In the genomic region with DNA sequence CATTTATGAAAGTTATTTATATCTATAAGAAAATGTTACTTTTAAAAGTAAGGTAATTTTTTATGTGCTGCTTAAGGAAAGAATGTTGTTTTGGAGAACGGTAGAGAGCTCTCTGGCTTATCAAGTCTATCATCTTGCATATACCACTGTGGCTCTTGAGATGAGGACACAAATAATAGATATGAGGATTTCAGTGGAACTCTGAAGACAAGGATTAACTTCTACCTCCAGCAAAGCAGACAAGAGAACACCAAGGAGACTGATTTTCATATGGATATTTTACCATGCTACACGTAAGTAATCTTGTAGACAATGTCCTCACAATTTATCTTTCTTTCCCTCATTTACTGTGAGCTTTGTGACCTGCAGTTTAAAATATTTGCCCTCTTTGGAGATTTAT, we compare ENCODE assay signal across 30 cellular contexts.
DNase-seq lines count a peak whose midpoint lies in the region; ATAC-seq and TF ChIP-seq lines count a peak whose summit lies in the region.
"Had no signal": no experiment of that assay in that cellular context is flagged by ENCODE, and none has a peak within 500 bp of the region (broad histone marks: within the 10 kb centered on the region; RNA-seq: fewer than 3 reads in every experiment).

No MANE protein-coding gene starts in this region.

- H3K27ac ChIP-seq in A673 (ENCODE audit: low read depth, low read length, poor library complexity, severe bottlenecking), result no peak overlapping the region
- H3K27ac ChIP-seq: 22Rv1; A549; BLaER1; BLaER1 treated with 17β-estradiol and CSF1 and Interleukin-3, amounts not matched to agents 10 nM and 100 nM; C4-2B had no signal

- no peaks in the 10 kb centered on the region for H3K27me3 ChIP-seq in A673 (replicated peaks; ENCODE audit: insufficient read depth, low read depth, low read length, poor library complexity)
- H3K27me3 ChIP-seq: BE2C; BLaER1; BLaER1 treated with 17β-estradiol and CSF1 and Interleukin-3, amounts not matched to agents 10 nM and 100 nM had no signal

- TF ChIP-seq CTCF in A673 (conservative IDR thresholded peaks at IDR 0.05; ENCODE audit: low read depth, low read length) (no peak), mesothelial cell of epicardium (IDR thresholded peaks at IDR 0.05; ENCODE audit: unreplicated experiment) (no peak)

- intact Hi-C loops in A673 (cut with micrococcal nuclease; ENCODE audit: unreplicated experiment), result no loop called here

- H3K27me3 Mint-ChIP-seq in mesothelial cell of epicardium (ENCODE audit: low read depth), result no peaks in the 10 kb centered on the region
- H3K27me3 Mint-ChIP-seq in activated CD4-positive, alpha-beta T cell treated with anti-CD3 and anti-CD28 coated beads, Interleukin-2, amount 10 ng/mL, durations not matched to agents 7 days and 5 days, result no peaks in the 10 kb centered on the region
- H3K27me3 Mint-ChIP-seq: B cell; CD4-positive, alpha-beta memory T cell; CD4-positive, alpha-beta T cell; CD4-positive, CD25-positive, alpha-beta regulatory T cell; CD8-positive, alpha-beta memory T cell had no signal

- H3K9me3 ChIP-seq in A673 (ENCODE audit: low read depth, low read length, poor library complexity, severe bottlenecking), result no peaks in the 10 kb centered on the region
- H3K9me3 ChIP-seq: A549; BE2C; BLaER1; BLaER1 treated with 17β-estradiol and CSF1 and Interleukin-3, amounts not matched to agents 10 nM and 100 nM; Caco-2 had no signal

- H3K4me1 ChIP-seq in A673 (ENCODE audit: insufficient read depth, low read length, poor library complexity, severe bottlenecking), result peaks cover 62% of the 10 kb centered on the region
- H3K4me1 ChIP-seq: A549; BE2C; BLaER1; BLaER1 treated with 17β-estradiol and CSF1 and Interleukin-3, amounts not matched to agents 10 nM and 100 nM; Caco-2 had no signal

- POLR2A ChIA-PET in A673 (lab: Charles Lee; ENCODE audit: low non-redundant PET), result no interaction called here
- POLR2A ChIA-PET in activated CD4-positive, alpha-beta T cell treated with anti-CD3 and anti-CD28 coated beads, Interleukin-2, amount 10 ng/mL, durations not matched to agents 7 days and 5 days (lab: Charles Lee), result no interaction called here

- no peak for ATAC-seq in stimulated activated naive CD8-positive, alpha-beta T cell treated with anti-CD3 and anti-CD28 coated beads, Interleukin-15, Interleukin-2, amounts not matched to agents 100 U/mL and 50 U/mL, for 24 hours
- ATAC-seq: CD8-positive, alpha-beta T cell had no signal

- DNase-seq in A673 (ENCODE audit: low spot score) (no peak), mesothelial cell of epicardium (ENCODE audit: low spot score in 2 of 2, unreplicated experiment in 2 of 2) (no peak)
- DNase-seq in stimulated activated naive CD8-positive, alpha-beta T cell treated with anti-CD3 and anti-CD28 coated beads, Interleukin-15, Interleukin-2, amounts not matched to agents 100 U/mL and 50 U/mL, for 24 hours, result no peak
- DNase-seq in activated CD4-positive, alpha-beta T cell treated with anti-CD3 and anti-CD28 coated beads, Interleukin-2, amount 10 ng/mL, durations not matched to agents 7 days and 5 days, result no peak
- DNase-seq: 8988T; ACHN; AML-193; BE2C; C1 segment of cervical spinal cord; Caco-2; Calu3; CD4-positive, alpha-beta memory T cell; CD4-positive, alpha-beta T cell; CD4-positive, CD25-positive, alpha-beta regulatory T cell; CD8-positive, alpha-beta memory T cell; CD8-positive, alpha-beta T cell; COR-L47; DMS 273 treated with DMSO at 0.1 percent for 48 hours; DMS153; DMS79; DMS79 treated with DMSO at 0.1 percent for 48 hours; DND-41; EL had no signal

- no peaks in the 10 kb centered on the region for H3K36me3 Mint-ChIP-seq in mesothelial cell of epicardium
- H3K36me3 Mint-ChIP-seq in activated CD4-positive, alpha-beta T cell treated with anti-CD3 and anti-CD28 coated beads, Interleukin-2, amount 10 ng/mL, durations not matched to agents 7 days and 5 days (ENCODE audit: low read depth), result no peaks in the 10 kb centered on the region
- H3K36me3 Mint-ChIP-seq: CD14-positive monocyte; CD4-positive, alpha-beta memory T cell; CD4-positive, CD25-positive, alpha-beta regulatory T cell; CD8-positive, alpha-beta memory T cell; CD8-positive, alpha-beta T cell had no signal

- no peaks in the 10 kb centered on the region for H3K36me3 ChIP-seq in A673 (ENCODE audit: insufficient read depth, low read length, poor library complexity, severe bottlenecking)
- H3K36me3 ChIP-seq: BE2C; BLaER1; BLaER1 treated with 17β-estradiol and CSF1 and Interleukin-3, amounts not matched to agents 10 nM and 100 nM had no signal

- H3K4me3 Mint-ChIP-seq in mesothelial cell of epicardium, result no peak overlapping the region
- H3K4me3 Mint-ChIP-seq in activated CD4-positive, alpha-beta T cell treated with anti-CD3 and anti-CD28 coated beads, Interleukin-2, amount 10 ng/mL, durations not matched to agents 7 days and 5 days, result no peak overlapping the region
- H3K4me3 Mint-ChIP-seq: B cell; CD14-positive monocyte; CD4-positive, alpha-beta memory T cell; CD4-positive, alpha-beta T cell; CD4-positive, CD25-positive, alpha-beta regulatory T cell; CD8-positive, alpha-beta memory T cell; CD8-positive, alpha-beta T cell had no signal

- H3K9me3 Mint-ChIP-seq in mesothelial cell of epicardium, result no peaks in the 10 kb centered on the region
- H3K9me3 Mint-ChIP-seq in activated CD4-positive, alpha-beta T cell treated with anti-CD3 and anti-CD28 coated beads, Interleukin-2, amount 10 ng/mL, durations not matched to agents 7 days and 5 days, result no peaks in the 10 kb centered on the region
- H3K9me3 Mint-ChIP-seq: CD4-positive, alpha-beta T cell had no signal

- H3K27ac Mint-ChIP-seq in mesothelial cell of epicardium, result peak overlapping the region; percentile 54
- no peak overlapping the region for H3K27ac Mint-ChIP-seq in activated CD4-positive, alpha-beta T cell treated with anti-CD3 and anti-CD28 coated beads, Interleukin-2, amount 10 ng/mL, durations not matched to agents 7 days and 5 days
- H3K27ac Mint-ChIP-seq: B cell; CD14-positive monocyte; CD4-positive, alpha-beta memory T cell; CD4-positive, alpha-beta T cell; CD4-positive, CD25-positive, alpha-beta regulatory T cell; CD8-positive, alpha-beta memory T cell; CD8-positive, alpha-beta T cell had no signal

- BruUV-seq in A673 (replicated peaks; lab: Mats Ljungman, UMichigan), result no TSS peak

- H3K4me1 Mint-ChIP-seq in mesothelial cell of epicardium, result peaks cover 42% of the 10 kb centered on the region
- no peaks in the 10 kb centered on the region for H3K4me1 Mint-ChIP-seq in activated CD4-positive, alpha-beta T cell treated with anti-CD3 and anti-CD28 coated beads, Interleukin-2, amount 10 ng/mL, durations not matched to agents 7 days and 5 days
- H3K4me1 Mint-ChIP-seq: B cell; CD14-positive monocyte; CD4-positive, alpha-beta memory T cell; CD4-positive, CD25-positive, alpha-beta regulatory T cell; CD8-positive, alpha-beta memory T cell had no signal

- peak overlapping the region; percentile 11 for H3K4me3 ChIP-seq in A673 (ENCODE audit: low read depth, low read length, poor library complexity, severe bottlenecking)
- H3K4me3 ChIP-seq: A549; BLaER1; BLaER1 treated with 17β-estradiol and CSF1 and Interleukin-3, amounts not matched to agents 10 nM and 100 nM had no signal

- CTCF ChIA-PET in A673 (lab: Charles Lee), result no interaction called here
- CTCF ChIA-PET in activated CD4-positive, alpha-beta T cell treated with anti-CD3 and anti-CD28 coated beads, Interleukin-2, amount 10 ng/mL, durations not matched to agents 7 days and 5 days (lab: Charles Lee), result no interaction called here
